In genomic region chr4:119559044-119559647, GRCh38 we compare ENCODE assay signal across 1 cellular context.
TF ChIP-seq lines count a peak whose summit lies in the region.

No MANE protein-coding gene starts in this region.

TF ChIP-seq in WTC11, 78 proteins besides CTCF, POLR2A, EP300 and RAD21 (continued from another document):
- TF ChIP-seq ZNF512 (CRISPR knock-in tag; IDR thresholded peaks at IDR 0.05; ENCODE audit: borderline replicate concordance), result no peak
- TF ChIP-seq STAT6 (CRISPR knock-in tag; conservative IDR thresholded peaks at IDR 0.05; ENCODE audit: low read depth), result no peak
